11 cellular contexts compared by ENCODE assay signal in genomic region chr20:4083103-4083864, GRCh38.
DNase-seq lines count a peak whose midpoint lies in the region; ATAC-seq, FAIRE-seq and TF ChIP-seq lines count a peak whose summit lies in the region.
"Had no signal": no experiment of that assay in that cellular context is flagged by ENCODE, and none has a peak within 500 bp of the region (broad histone marks: within the 10 kb centered on the region; RNA-seq: fewer than 3 reads in every experiment).

No MANE protein-coding gene starts in this region.

- peak overlapping the region in 5 of 10 experiments; percentile 2 to 44 (median 33); a peak in 5 of 20 replicates for H3K4me3 ChIP-seq in BLaER1 treated with 17β-estradiol and CSF1 and Interleukin-3, amounts not matched to agents 10 nM and 100 nM
- H3K4me3 ChIP-seq in Loucy (ENCODE audit: low read length, poor library complexity, severe bottlenecking) = peak overlapping the region; percentile 50
- no peak overlapping the region for H3K4me3 ChIP-seq in K562
- no peak overlapping the region for H3K4me3 ChIP-seq in prostate gland
- no peak overlapping the region for H3K4me3 ChIP-seq in stomach
- no peak overlapping the region for H3K4me3 ChIP-seq in trophoblast cell (ENCODE audit: low read depth, low read length)

- H2AK5ac ChIP-seq in trophoblast cell (ENCODE audit: low read length) = no peak overlapping the region

- peaks cover 13 to 14% of the 10 kb centered on the region in 2 donors for H3K36me3 Mint-ChIP-seq in naive B cell

- H4K20me1 ChIP-seq in BLaER1 treated with 17β-estradiol and CSF1 and Interleukin-3, amounts not matched to agents 10 nM and 100 nM = no peaks in the 10 kb centered on the region
- no peaks in the 10 kb centered on the region for H4K20me1 ChIP-seq in Loucy (ENCODE audit: insufficient read depth, low read length, poor library complexity, severe bottlenecking)
- no peaks in the 10 kb centered on the region for H4K20me1 ChIP-seq in K562 (replicated peaks; ENCODE audit: control insufficient read depth, insufficient read depth, low read length)

- peaks cover 0 to 14% (median 9%) of the 10 kb centered on the region in 7 donors for H3K9me3 Mint-ChIP-seq in naive B cell

- H3K9me3 ChIP-seq in BLaER1 treated with 17β-estradiol and CSF1 and Interleukin-3, amounts not matched to agents 10 nM and 100 nM (replicated peaks in 1 of 11) = peaks cover 14 to 22% (median 18%) of the 10 kb centered on the region in 11 experiments; a peak in 21 of 22 replicates
- H3K9me3 ChIP-seq in Loucy (ENCODE audit: insufficient read depth, low read depth, low read length) (no peaks in the 10 kb centered on the region), K562 (replicated peaks; ENCODE audit: control insufficient read depth, insufficient read depth, low read depth, low read length) (no peaks in the 10 kb centered on the region; the same call in 1 of the 2 replicates), prostate gland (no peaks in the 10 kb centered on the region), stomach (no peaks in the 10 kb centered on the region), trophoblast cell (ENCODE audit: insufficient read depth, low read depth, low read length) (peaks cover 2% of the 10 kb centered on the region)

- H3K4me2 ChIP-seq in BLaER1 treated with 17β-estradiol and CSF1 and Interleukin-3, amounts not matched to agents 10 nM and 100 nM = peak overlapping the region; percentile 76 to 95 (median 91)
- H3K4me2 ChIP-seq in Loucy (ENCODE audit: low read depth, low read length, poor library complexity, severe bottlenecking) (peak overlapping the region; percentile 60), K562 (ENCODE audit: insufficient read depth, low read length) (peak overlapping the region; percentile 69), trophoblast cell (ENCODE audit: low read length) (no peak overlapping the region)

- H3K4ac ChIP-seq in trophoblast cell (ENCODE audit: low read depth, low read length) = no peak overlapping the region

- TF ChIP-seq CTCF in Loucy (conservative IDR thresholded peaks at IDR 0.05; ENCODE audit: low read length) = no peak
- no peak for TF ChIP-seq CTCF in K562 (IDR thresholded peaks at IDR 0.05 in 2 of 3, conservative IDR thresholded peaks at IDR 0.05 in 1 of 3; ENCODE audit: insufficient read depth in 2 of 3, low read depth in 1 of 3, low read length in 3 of 3)
- TF ChIP-seq CTCF in prostate gland (IDR thresholded peaks at IDR 0.05) = no peak
- no peak for TF ChIP-seq CTCF in stomach (IDR thresholded peaks at IDR 0.05)

- DNase-seq in K562 (ENCODE audit: extremely low read depth in 1 of 4, low spot score in 3 of 4) = no peak
- no peak for DNase-seq in naive B cell
- DNase-seq in NCI-H2196 treated with DMSO at 0.1 percent for 48 hours (lab: John Stamatoyannopoulos, UW; ENCODE audit: unreplicated experiment) = no peak
- DNase-seq in prostate gland (ENCODE audit: low spot score) = no peak
- no peak for DNase-seq in stomach
- DNase-seq in trophoblast cell = no peak
- DNase-seq: NCI-H1694 had no signal

- H4K12ac ChIP-seq in trophoblast cell (ENCODE audit: low read depth, low read length) = no peak overlapping the region

- no peaks in the 10 kb centered on the region for H3F3A ChIP-seq in Loucy (ENCODE audit: low read depth)

- H3K18ac ChIP-seq in trophoblast cell (ENCODE audit: low read length) = no peak overlapping the region

- peaks cover 25 to 41% (median 26%) of the 10 kb centered on the region in 3 donors for H3K4me1 Mint-ChIP-seq in naive B cell

- TF ChIP-seq POLR2A in K562 (conservative IDR thresholded peaks at IDR 0.05) (no peak), prostate gland (IDR thresholded peaks at IDR 0.05) (no peak), stomach (IDR thresholded peaks at IDR 0.05) (no peak)

- in situ Hi-C loops in K562 (cut with MboI) = no loop called here

- 2% methylated on average over 4 of the region's 10 CpGs for WGBS in K562 (ENCODE audit: insufficient coverage, low coverage, missing lambda C conversion rate)
- WGBS in prostate gland = 23% methylated on average over 7 of the region's 10 CpGs
- WGBS in stomach, 5 donors = 20 to 34% (median 28%) methylated on average over 6 to 7 of the region's 10 CpGs
- WGBS in trophoblast cell (ENCODE audit: extremely low coverage, insufficient coverage, insufficient read length) = no CpG with 5 or more reads among the region's 10 CpGs

- H2AFZ ChIP-seq in Loucy (ENCODE audit: low read length) = peak overlapping the region; percentile 24; the same call in 1 of the 2 replicates
- H2AFZ ChIP-seq in K562 (ENCODE audit: low read depth, low read length) = peak overlapping the region; percentile 88
- no peak overlapping the region for H2AFZ ChIP-seq in trophoblast cell (ENCODE audit: insufficient read depth, low read length, poor library complexity)
- H2AFZ ChIP-seq: parathyroid adenoma had no signal

- H3K79me1 ChIP-seq in trophoblast cell (ENCODE audit: low read length) = peaks cover 2% of the 10 kb centered on the region

- H3K36me3 ChIP-seq in BLaER1 treated with 17β-estradiol and CSF1 and Interleukin-3, amounts not matched to agents 10 nM and 100 nM = no peaks in the 10 kb centered on the region
- H3K36me3 ChIP-seq in Loucy (ENCODE audit: insufficient read depth, low read length) = no peaks in the 10 kb centered on the region
- H3K36me3 ChIP-seq in K562 (ENCODE audit: control insufficient read depth, insufficient read depth, low read length) = no peaks in the 10 kb centered on the region
- no peaks in the 10 kb centered on the region for H3K36me3 ChIP-seq in prostate gland
- H3K36me3 ChIP-seq in stomach = no peaks in the 10 kb centered on the region
- H3K36me3 ChIP-seq in trophoblast cell (ENCODE audit: control insufficient read depth in 1 of 2, insufficient read depth in 2 of 2, low read length in 2 of 2) = peaks cover 0 to 2% of the 10 kb centered on the region in 2 experiments
- H3K36me3 ChIP-seq: adrenal gland had no signal

- H3K14ac ChIP-seq in trophoblast cell (ENCODE audit: low read length) = no peak overlapping the region

- H3K27me3 ChIP-seq in BLaER1 treated with 17β-estradiol and CSF1 and Interleukin-3, amounts not matched to agents 10 nM and 100 nM = no peaks in the 10 kb centered on the region
- H3K27me3 ChIP-seq in Loucy (ENCODE audit: insufficient read depth, low read length, poor library complexity, severe bottlenecking) (no peaks in the 10 kb centered on the region), K562 (ENCODE audit: control insufficient read depth in 2 of 2, insufficient read depth in 2 of 2, low read length in 2 of 2) (no peaks in the 10 kb centered on the region), prostate gland (replicated peaks; ENCODE audit: insufficient read depth) (no peaks in the 10 kb centered on the region), stomach (no peaks in the 10 kb centered on the region), trophoblast cell (ENCODE audit: insufficient read depth, low read length) (no peaks in the 10 kb centered on the region)
- H3K27me3 ChIP-seq: adrenal gland had no signal

- no peaks in the 10 kb centered on the region for H3K27me3 Mint-ChIP-seq in naive B cell

- POLR2A ChIA-PET in K562 (lab: Yijun Ruan, JAX) = interaction anchor here (0.7 to 1.6 kb wide), 8 partner anchors 9 to 174 kb away, joined by 3 to 6 read pairs (median 4); no protein-coding TSS in a partner anchor

- H3K9ac ChIP-seq in BLaER1 treated with 17β-estradiol and CSF1 and Interleukin-3, amounts not matched to agents 10 nM and 100 nM = peak overlapping the region; percentile 74 to 91 (median 82); a peak in 21 of 22 replicates
- H3K9ac ChIP-seq in Loucy (ENCODE audit: low read depth, low read length, poor library complexity, severe bottlenecking) (peak overlapping the region; percentile 66), K562 (ENCODE audit: insufficient read depth in 1 of 2, low read depth in 2 of 2, low read length in 2 of 2) (peak overlapping the region; percentile 61 to 63; a peak in 3 of 4 replicates), trophoblast cell (ENCODE audit: low read length) (no peak overlapping the region)
- H3K9ac ChIP-seq: parathyroid adenoma had no signal

- no peak overlapping the region for H2BK5ac ChIP-seq in trophoblast cell (ENCODE audit: low read depth, low read length, poor library complexity)

- peak overlapping the region in 6 of 8 donors; percentile 9 to 87 (median 62) for H3K4me3 Mint-ChIP-seq in naive B cell

- H4K8ac ChIP-seq in trophoblast cell (ENCODE audit: low read depth, low read length) = no peak overlapping the region

- no peaks in the 10 kb centered on the region for H3K9me1 ChIP-seq in K562 (ENCODE audit: control insufficient read depth, insufficient read depth, low read length)

- H3K79me2 ChIP-seq in Loucy (ENCODE audit: insufficient read depth, low read length) (no peaks in the 10 kb centered on the region), K562 (ENCODE audit: control insufficient read depth, insufficient read depth, low read length) (0 out of 3 replicates have a peak, but pooled peaks cover 8% of the 10 kb centered on the region), trophoblast cell (ENCODE audit: control insufficient read depth, insufficient read depth, low read length, poor library complexity) (peaks cover 2% of the 10 kb centered on the region)
- H3K79me2 ChIP-seq: parathyroid adenoma had no signal

- CTCF ChIA-PET in K562 (lab: Yijun Ruan, JAX; ENCODE audit: low intra/inter-chr PET ratio) = no interaction called here

- H3K4me1 ChIP-seq in BLaER1 treated with 17β-estradiol and CSF1 and Interleukin-3, amounts not matched to agents 10 nM and 100 nM = peaks cover 59 to 85% (median 79%) of the 10 kb centered on the region in 10 experiments
- H3K4me1 ChIP-seq in Loucy (ENCODE audit: insufficient read depth, low read length, poor library complexity, severe bottlenecking) (peaks cover 44% of the 10 kb centered on the region), K562 (replicated peaks in 1 of 2; ENCODE audit: control insufficient read depth in 2 of 2, insufficient read depth in 2 of 2, low read length in 2 of 2) (peaks cover 24 to 51% of the 10 kb centered on the region in 2 experiments), prostate gland (replicated peaks) (no peaks in the 10 kb centered on the region), stomach (peaks cover 6 to 41% (median 17%) of the 10 kb centered on the region in 4 donors), trophoblast cell (ENCODE audit: control insufficient read depth in 1 of 2, insufficient read depth in 2 of 2, low read length in 2 of 2) (peaks cover 5 to 8% of the 10 kb centered on the region in 2 experiments)

- FAIRE-seq in K562 (lab: Jason Lieb, UNC) = peak; percentile 73

- H3K23ac ChIP-seq in trophoblast cell (ENCODE audit: low read length) = no peak overlapping the region

- no peak overlapping the region for H4K91ac ChIP-seq in trophoblast cell (ENCODE audit: low read depth, low read length)

- BruUV-seq in K562 (replicated peaks; lab: Mats Ljungman, UMichigan) = TSS peak; percentile 40

- no peaks in the 10 kb centered on the region for H3K9me2 ChIP-seq in Loucy (replicated peaks; ENCODE audit: low read depth, low read length)

- intact Hi-C loops in K562 (cut with micrococcal nuclease) (no loop called here), prostate gland (cut with DNase I) (no loop called here), stomach (cut with DNase I; ENCODE audit: low total_unique reads) (loop anchor here (10.0 kb wide), 1 partner anchor 68 kb away; the partner anchor contains the start of gene RNF24)

- TF ChIP-seq RAD21 in K562 (CRISPR knock-in tag; conservative IDR thresholded peaks at IDR 0.05 in 1 of 2, IDR thresholded peaks at IDR 0.05 in 1 of 2) = no peak

- no peak overlapping the region for H2BK12ac ChIP-seq in trophoblast cell (ENCODE audit: low read length)

- H3K27ac ChIP-seq in BLaER1 treated with 17β-estradiol and CSF1 and Interleukin-3, amounts not matched to agents 10 nM and 100 nM = peak overlapping the region; percentile 71 to 100 (median 99)
- H3K27ac ChIP-seq in K562 (ENCODE audit: extremely low read depth, low read depth, low read length) (peak overlapping the region; percentile 84), prostate gland (no peak overlapping the region), stomach (peak overlapping the region in 2 of 5 donors; percentile 45 to 79), trophoblast cell (ENCODE audit: low read depth, low read length) (no peak overlapping the region)
- H3K27ac ChIP-seq: parathyroid adenoma had no signal

- peak; percentile 54 for ATAC-seq in K562
- no peak for ATAC-seq in naive B cell (ENCODE audit: low read depth in 2 of 2)

- no peak for TF ChIP-seq EP300 in K562 (IDR thresholded peaks at IDR 0.05; ENCODE audit: low read length)
- no peak for TF ChIP-seq EP300 in stomach (IDR thresholded peaks at IDR 0.05)

- H3K27ac Mint-ChIP-seq in naive B cell = peak overlapping the region in 4 of 6 donors; percentile 14 to 78 (median 68)

- no peak overlapping the region for H2BK120ac ChIP-seq in trophoblast cell (ENCODE audit: insufficient read depth, low read length, poor library complexity)

Comparison
In these comparisons a context has a peak if more than half of its experiments do, and no peak if none do; other contexts are left out.
1. H3K27ac ChIP-seq: peak in BLaER1 treated with 17β-estradiol and CSF1 and Interleukin-3, amounts not matched to agents 10 nM and 100 nM (11 of 11) and K562 (single experiment); none in prostate gland (0 of 2) and trophoblast cell (single experiment).